8 cellular contexts compared by ENCODE assay signal in genomic region chr15:68114356-68114755, GRCh38.
DNase-seq lines count a peak whose midpoint lies in the region; ATAC-seq, FAIRE-seq and TF ChIP-seq lines count a peak whose summit lies in the region.

No MANE protein-coding gene starts in this region.

- DNase-seq in Right ventricle myocardium inferior (ENCODE audit: missing footprints) (no peak), cardiac septum (ENCODE audit: low spot score) (no peak), adrenal gland (no peak), keratinocyte (ENCODE audit: low read depth, low spot score) (no peak), vagina (ENCODE audit: extremely low spot score in 2 of 2) (no peak), H4 (ENCODE audit: low spot score) (no peak), NCI-H1417 treated with DMSO at 0.1 percent for 48 hours (lab: John Stamatoyannopoulos, UW) (no peak)

- 0 to 4% (median 1%) methylated on average over 1 of the region's 1 CpG for WGBS in adrenal gland, 4 donors

- TF ChIP-seq CTCF in adrenal gland (IDR thresholded peaks at IDR 0.05), result no peak
- TF ChIP-seq CTCF in keratinocyte (optimal IDR thresholded peaks at IDR 0.05 in 1 of 3, IDR thresholded peaks at IDR 0.05 in 1 of 3, conservative IDR thresholded peaks at IDR 0.05 in 1 of 3; ENCODE audit: extremely low read depth in 1 of 3, insufficient read depth in 2 of 3, low read length in 3 of 3), result no peak
- TF ChIP-seq CTCF in vagina (IDR thresholded peaks at IDR 0.05), result no peak

- H3K79me2 ChIP-seq in keratinocyte (ENCODE audit: control insufficient read depth, insufficient read depth, low read length), result peaks cover 75% of the 10 kb centered on the region

- no peaks in the 10 kb centered on the region for H3K9me3 ChIP-seq in adrenal gland (replicated peaks in 1 of 3)
- no peaks in the 10 kb centered on the region for H3K9me3 ChIP-seq in keratinocyte (ENCODE audit: control insufficient read depth, low read depth, low read length)
- no peaks in the 10 kb centered on the region for H3K9me3 ChIP-seq in vagina

- peak overlapping the region; percentile 67 for H3K4me2 ChIP-seq in keratinocyte (ENCODE audit: control insufficient read depth, extremely low read depth, insufficient read depth, low read depth, low read length)

- intact Hi-C loops in Right ventricle myocardium inferior (cut with DNase I) (no loop called here), cardiac septum (cut with DNase I) (no loop called here), adrenal gland (cut with DNase I) (loop anchor here in 1 of 2 donors (10.0 kb wide), 1 partner anchor 60 kb away; the partner anchor contains the start of gene PIAS1), vagina (cut with DNase I) (no loop called here)

- H3K27me3 ChIP-seq in adrenal gland (no peaks in the 10 kb centered on the region), keratinocyte (ENCODE audit: control insufficient read depth, extremely low read depth, insufficient read depth, low read length) (no peaks in the 10 kb centered on the region), vagina (no peaks in the 10 kb centered on the region)

- TF ChIP-seq POLR2A in adrenal gland (IDR thresholded peaks at IDR 0.05) (no peak), vagina (IDR thresholded peaks at IDR 0.05) (no peak)

- H4K20me1 ChIP-seq in keratinocyte (ENCODE audit: control insufficient read depth, extremely low read depth, insufficient read depth, low read length), result no peaks in the 10 kb centered on the region

- no peak overlapping the region for H2AFZ ChIP-seq in keratinocyte (ENCODE audit: control insufficient read depth, low read length)

- H3K4me1 ChIP-seq in adrenal gland (replicated peaks in 1 of 2) (peaks cover 11 to 40% of the 10 kb centered on the region in 2 donors), keratinocyte (ENCODE audit: control insufficient read depth, extremely low read depth, insufficient read depth, low read length) (peaks cover 9% of the 10 kb centered on the region), vagina (peaks cover 27% of the 10 kb centered on the region)

- H3K9ac ChIP-seq in keratinocyte (ENCODE audit: control insufficient read depth, extremely low read depth, insufficient read depth, low read length), result peak overlapping the region; percentile 36

- dilution Hi-C loops in keratinocyte (cut with MboI; ENCODE audit: extremely low pct_ligation_motif_present, low sequenced_read_pairs), result no loop called here

- H3K27ac ChIP-seq in adrenal gland (peak overlapping the region in 3 of 5 donors; percentile 45 to 67 (median 65)), keratinocyte (ENCODE audit: control insufficient read depth, insufficient read depth, low read length) (no peak overlapping the region), vagina (no peak overlapping the region)

- no peak for FAIRE-seq in keratinocyte (lab: Jason Lieb, UNC)

- peak; percentile 56 for ATAC-seq in Right ventricle myocardium inferior
- ATAC-seq in HG02938 (IDR thresholded peaks at IDR 0.05; ENCODE audit: unreplicated experiment), result no peak

- no peaks in the 10 kb centered on the region for H3K9me1 ChIP-seq in keratinocyte (ENCODE audit: control insufficient read depth, extremely low read depth, insufficient read depth, low read length)

- H3K36me3 ChIP-seq in adrenal gland (replicated peaks in 1 of 2) (no peaks in the 10 kb centered on the region), keratinocyte (ENCODE audit: control insufficient read depth in 2 of 2, extremely low read depth in 1 of 2, insufficient read depth in 2 of 2, low read length in 2 of 2) (no peaks in the 10 kb centered on the region), vagina (no peaks in the 10 kb centered on the region)

- peak overlapping the region in 2 of 4 donors; percentile 1 to 43 for H3K4me3 ChIP-seq in adrenal gland
- H3K4me3 ChIP-seq in keratinocyte (ENCODE audit: control insufficient read depth in 2 of 3, extremely low read depth in 1 of 3, insufficient read depth in 2 of 3, low read depth in 1 of 3, low read length in 3 of 3), result peak overlapping the region in 2 of 3 experiments; percentile 41 to 64
- H3K4me3 ChIP-seq in vagina, result peak overlapping the region; percentile 2 to 13

Comparison
In these comparisons a context has a peak if more than half of its experiments do, and no peak if none do; other contexts are left out.
1. H3K27ac ChIP-seq: peak in adrenal gland (3 of 5); none in keratinocyte (single experiment) and vagina (single experiment).